In genomic region chr10:100267237-100268104, GRCh38 we compare ENCODE assay signal across 7 cellular contexts. TPM values are rescaled to one million over a fixed set of nuclear protein-coding genes. Genes with fewer than 3 reads are reported as not detected.
DNase-seq lines count a peak whose midpoint lies in the region; ATAC-seq and TF ChIP-seq lines count a peak whose summit lies in the region.

CWF19L1 (minus strand) TSS chr10:100267638; CDS start chr10:100267593, 45 bp downstream.

- H3K27ac ChIP-seq in caudate nucleus (ENCODE audit: low read depth, low read length) (peak within 1 kb of the TSS; percentile 82), spleen (peak within 1 kb of the TSS; percentile 74 to 95 (median 90))

- peaks cover 0 to 11% (median 0%) of the 10 kb centered on the region in 6 donors for H3K36me3 ChIP-seq in spleen

- H3K4me3 ChIP-seq in spleen: peak within 1 kb of the TSS; percentile 75 to 99 (median 96)

- no peak for TF ChIP-seq CTCF in spleen (IDR thresholded peaks at IDR 0.05 in 8 of 11, conservative IDR thresholded peaks at IDR 0.05 in 3 of 11)

- H3K4me1 ChIP-seq in spleen: peaks cover 26 to 56% (median 48%) of the 10 kb centered on the region in 6 donors

- ATAC-seq in GM18511 (IDR thresholded peaks at IDR 0.05; ENCODE audit: unreplicated experiment) (peak; percentile 88), HG03097 (IDR thresholded peaks at IDR 0.05; ENCODE audit: low FRiP score, unreplicated experiment) (peak; percentile 67)

- DNase-seq in NCI-H2227 treated with DMSO at 0.1 percent for 48 hours (lab: John Stamatoyannopoulos, UW): peak; percentile 82
- peak; percentile 10 to 51 (median 34) for DNase-seq in activated CD4-positive, CD25-positive, alpha-beta regulatory T cell (lab: John Stamatoyannopoulos, UW)
- peak in 59 of 61 donors; percentile 35 to 92 (median 79) for DNase-seq in caudate nucleus (lab: John Stamatoyannopoulos, UW)
- peak; percentile 94 for DNase-seq in iris pigment epithelial cell (ENCODE audit: low read depth)
- DNase-seq in spleen: peak; percentile 90

- WGBS in spleen, 5 donors: 1 to 5% (median 4%) methylated on average over 42 to 49 of the region's 49 CpGs

- no peak for TF ChIP-seq POLR2A in spleen (IDR thresholded peaks at IDR 0.05)

- no peaks in the 10 kb centered on the region for H3K9me3 ChIP-seq in spleen

- intact Hi-C loops in spleen (cut with DNase I; ENCODE audit: low total_unique reads): no loop called here

- no peaks in the 10 kb centered on the region for H3K27me3 ChIP-seq in spleen (replicated peaks in 1 of 7)

RNA-seq across cellular contexts. Expression of gene CWF19L1, which starts in this region (rescaled TPM):
- 10 to 100 TPM; 17.8 to 42.1 (median 30.0) TPM for total RNA-seq in spleen
- polyA plus RNA-seq in spleen: 10 to 100 TPM; 22.2 to 36.5 (median 23.6) TPM

Comparison
In these comparisons a context has a peak if more than half of its experiments do, and no peak if none do; other contexts are left out.
1. Peak in every context shown above with its lines: DNase-seq, ATAC-seq, H3K4me3 ChIP-seq and H3K27ac ChIP-seq.
2. DNase-seq: peak in every context shown above with its lines; median percentile 94 in iris pigment epithelial cell; 90 in spleen; 82 in NCI-H2227 treated with DMSO at 0.1 percent for 48 hours; 79 in caudate nucleus; 34 in activated CD4-positive, CD25-positive, alpha-beta regulatory T cell.